ENCODE assay signal across 23 cellular contexts in the genomic region with DNA sequence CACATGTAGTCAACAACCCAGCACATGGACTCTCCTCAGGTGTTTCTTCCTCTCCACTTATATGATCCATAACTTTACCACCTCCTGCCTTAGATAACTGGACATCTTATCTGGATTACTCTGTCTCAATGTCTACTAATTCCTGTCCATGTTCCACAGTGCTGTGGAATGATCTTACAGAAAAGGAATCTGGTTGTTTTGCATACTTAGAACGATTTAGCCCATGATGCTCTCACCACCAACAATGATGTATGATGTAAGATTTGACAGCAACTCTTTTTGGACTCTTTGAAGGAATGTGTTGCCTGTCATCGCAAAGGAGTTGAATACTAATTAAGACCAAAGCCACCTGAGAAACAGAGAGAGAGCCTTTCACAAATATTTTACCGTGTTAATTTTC. TPM values are rescaled to one million over a fixed set of nuclear protein-coding genes. Genes with fewer than 3 reads are reported as not detected.
"Had no signal": no experiment of that assay in that cellular context is flagged by ENCODE, and none has a peak within 500 bp of the region (broad histone marks: within the 10 kb centered on the region; RNA-seq: fewer than 3 reads in every experiment).

No MANE protein-coding gene starts in this region.

- H3K36me3 ChIP-seq: tibial artery had no signal

- H3K27ac ChIP-seq: coronary artery, parathyroid adenoma, tibial artery had no signal

- ATAC-seq: activated CD8-positive, alpha-beta T cell treated with anti-CD3 and anti-CD28 coated beads for 36 hours; activated T-helper 17 cell treated with anti-CD3 and anti-CD28 coated beads, Interleukin-2, amount 50 U/mL, for 72 hours; esophagus mucosa; natural killer cell had no signal

- DNase-seq: activated CD4-positive, alpha-beta T cell treated with anti-CD3 and anti-CD28 coated beads, Interleukin-2, amount 10 ng/mL, durations not matched to agents 24 days and 14 days; activated CD8-positive, alpha-beta T cell treated with anti-CD3 and anti-CD28 coated beads for 36 hours; activated naive CD4-positive, alpha-beta T cell; activated naive CD8-positive, alpha-beta T cell treated with anti-CD3 and anti-CD28 coated beads for 36 hours; activated T-cell treated with anti-CD3 and anti-CD28 coated beads, Interleukin-2, amount 50 U/mL, for 1 hour; amniotic stem cell; effector CD4-positive, alpha-beta T cell; immature natural killer cell; left cardiac atrium; natural killer cell; stimulated activated CD4-positive, alpha-beta T cell treated with anti-CD3 and anti-CD28 coated beads, Interleukin-12 subunit alpha, Interleukin-12 subunit beta, amount 100 ng/mL, for 4 hours; stimulated activated CD4-positive, alpha-beta T cell treated with anti-CD3 and anti-CD28 coated beads, Interleukin-1b, Interleukin-23, amount 100 ng/mL, for 48 hours; stimulated activated naive CD4-positive, alpha-beta T cell treated with Interleukin-2 at 50 U/mL for 16 hours; substantia nigra; SW 1271; tibial artery had no signal

- H3K27me3 ChIP-seq: tibial artery had no signal

- H3K4me3 ChIP-seq: coronary artery, tibial artery had no signal

RNA-seq across cellular contexts. Expression of a gene that starts 37.6 kb away (rescaled TPM):
- total RNA-seq: activated CD4-positive, alpha-beta T cell treated with anti-CD3 and anti-CD28 coated beads, Interleukin-2, amount 10 ng/mL, durations not matched to agents 24 days and 14 days; activated CD8-positive, alpha-beta T cell treated with anti-CD3 and anti-CD28 coated beads for 36 hours; activated naive CD8-positive, alpha-beta T cell treated with anti-CD3 and anti-CD28 coated beads for 36 hours; activated T-helper 17 cell treated with anti-CD3 and anti-CD28 coated beads, Interleukin-2, amount 50 U/mL, for 72 hours; esophagus mucosa; lower leg skin; mesenteric fat pad; natural killer cell; T-helper 2 cell treated with Interferon-gamma antibody and Interleukin-4, amounts not matched to agents 100 ng/mL and 5 ng/mL, for 36 hours had no signal
- polyA plus RNA-seq: immature natural killer cell had no signal
